ENCODE assay signal across 1 cellular context in genomic region chr1:46241733-46242132, GRCh38. TPM values are rescaled to one million over a fixed set of nuclear protein-coding genes. Genes with fewer than 3 reads are reported as not detected.
"Had no signal": no experiment of that assay in that cellular context is flagged by ENCODE, and none has a peak within 500 bp of the region (broad histone marks: within the 10 kb centered on the region; RNA-seq: fewer than 3 reads in every experiment).

No MANE protein-coding gene starts in this region.

RNA-seq across cellular contexts. Expression of gene LURAP1, which starts 38.6 kb away (rescaled TPM):
- total RNA-seq: HT-29 had no signal
